Comparison of ENCODE assay signal across 35 cellular contexts in the genomic region with DNA sequence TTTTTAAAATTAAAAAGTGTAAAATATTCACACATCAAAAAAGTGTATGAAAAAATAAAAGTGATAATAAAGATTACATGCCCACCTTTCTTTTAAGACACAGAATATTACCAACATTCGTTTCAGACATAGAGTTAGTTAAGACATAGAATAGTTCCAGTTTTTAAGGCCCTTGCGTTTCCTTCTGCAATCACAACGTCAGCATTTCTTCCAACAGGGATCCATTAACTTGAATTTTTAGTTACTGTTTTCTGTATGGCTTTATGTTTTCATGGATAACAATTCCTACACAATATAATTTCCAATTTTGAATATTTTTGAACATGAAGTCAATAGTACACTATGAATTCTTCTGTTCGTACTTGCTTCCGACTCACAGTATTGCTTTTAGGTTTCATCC.
DNase-seq lines count a peak whose midpoint lies in the region; ATAC-seq, FAIRE-seq and TF ChIP-seq lines count a peak whose summit lies in the region.
"Had no signal": no experiment of that assay in that cellular context is flagged by ENCODE, and none has a peak within 500 bp of the region (broad histone marks: within the 10 kb centered on the region; RNA-seq: fewer than 3 reads in every experiment).

No MANE protein-coding gene starts in this region.

- no peak overlapping the region for H2BK20ac ChIP-seq in IMR-90 (ENCODE audit: low read depth, low read length)

- ATAC-seq in HepG2 (no peak), right lobe of liver (no peak), IMR-90 (ENCODE audit: low read depth) (no peak), K562 (no peak), GM19397 (IDR thresholded peaks at IDR 0.05; ENCODE audit: unreplicated experiment) (no peak)
- ATAC-seq: A549; CD8-positive, alpha-beta T cell had no signal

- no peak overlapping the region for H4K91ac ChIP-seq in IMR-90 (ENCODE audit: insufficient read depth, low read depth, low read length)

- peaks cover 12% of the 10 kb centered on the region for H3K4me1 Mint-ChIP-seq in astrocyte (ENCODE audit: low read depth, unreplicated experiment)
- H3K4me1 Mint-ChIP-seq: B cell; CD14-positive monocyte; CD4-positive, alpha-beta memory T cell; CD4-positive, CD25-positive, alpha-beta regulatory T cell; CD8-positive, alpha-beta memory T cell had no signal

- TF ChIP-seq CTCF in HepG2 (CRISPR knock-in tag; IDR thresholded peaks at IDR 0.05) = no peak
- TF ChIP-seq CTCF in right lobe of liver (IDR thresholded peaks at IDR 0.05) = no peak
- no peak for TF ChIP-seq CTCF in IMR-90 (conservative IDR thresholded peaks at IDR 0.05; ENCODE audit: low read depth, low read length)
- TF ChIP-seq CTCF in astrocyte (IDR thresholded peaks at IDR 0.05; ENCODE audit: insufficient read depth, low read depth, low read length) = no peak
- no peak for TF ChIP-seq CTCF in K562 (IDR thresholded peaks at IDR 0.05 in 2 of 3, conservative IDR thresholded peaks at IDR 0.05 in 1 of 3; ENCODE audit: insufficient read depth in 2 of 3, low read depth in 1 of 3, low read length in 3 of 3)

- no peak overlapping the region for H3K27ac Mint-ChIP-seq in astrocyte (ENCODE audit: unreplicated experiment)
- H3K27ac Mint-ChIP-seq: B cell; CD14-positive monocyte; CD4-positive, alpha-beta memory T cell; CD4-positive, alpha-beta T cell; CD4-positive, CD25-positive, alpha-beta regulatory T cell; CD8-positive, alpha-beta memory T cell; CD8-positive, alpha-beta T cell had no signal

- in situ Hi-C loops in HepG2 (cut with HindIII; ENCODE audit: extremely low pct_ligation_motif_present, low pct_unique_long_range_greater_than_20kb) = no loop called here
- in situ Hi-C loops in IMR-90 (cut with MboI; ENCODE audit: low sequenced_read_pairs) = no loop called here
- in situ Hi-C loops in K562 (cut with MboI) = no loop called here

- H2BK5ac ChIP-seq in IMR-90 (ENCODE audit: low read depth, low read length, poor library complexity, severe bottlenecking) = no peak overlapping the region

- H3K18ac ChIP-seq in IMR-90 (ENCODE audit: low read depth, low read length) = no peak overlapping the region

- POLR2A ChIA-PET in HepG2 (lab: Yijun Ruan, JAX) = no interaction called here
- POLR2A ChIA-PET in IMR-90 (lab: Charles Lee; ENCODE audit: unreplicated experiment) = no interaction called here
- POLR2A ChIA-PET in K562 (lab: Yijun Ruan, JAX) = no interaction called here

- no peak overlapping the region for H2AK5ac ChIP-seq in IMR-90 (ENCODE audit: low read depth, low read length)

- no peaks in the 10 kb centered on the region for H3K27me3 Mint-ChIP-seq in astrocyte (ENCODE audit: low read depth, unreplicated experiment)
- H3K27me3 Mint-ChIP-seq: B cell; CD4-positive, alpha-beta memory T cell; CD4-positive, alpha-beta T cell; CD4-positive, CD25-positive, alpha-beta regulatory T cell; CD8-positive, alpha-beta memory T cell had no signal

- H4K8ac ChIP-seq in IMR-90 (ENCODE audit: low read depth in 2 of 2, low read length in 2 of 2) = no peak overlapping the region

- H3K14ac ChIP-seq in IMR-90 (replicated peaks; ENCODE audit: low read depth, low read length) = no peak overlapping the region

- H3K79me2 ChIP-seq in HepG2 (ENCODE audit: insufficient read depth, low read length) (no peaks in the 10 kb centered on the region), astrocyte (ENCODE audit: insufficient read depth, low read length) (no peaks in the 10 kb centered on the region), K562 (ENCODE audit: control insufficient read depth, insufficient read depth, low read length) (no peaks in the 10 kb centered on the region)

- no peak overlapping the region for H3K27ac ChIP-seq in HepG2 (ENCODE audit: extremely low read length, insufficient read depth, low read length)
- no peak overlapping the region for H3K27ac ChIP-seq in right lobe of liver
- H3K27ac ChIP-seq in IMR-90 (ENCODE audit: insufficient read depth, low read length) = no peak overlapping the region
- no peak overlapping the region for H3K27ac ChIP-seq in astrocyte (ENCODE audit: low read depth, low read length)
- H3K27ac ChIP-seq in K562 (ENCODE audit: extremely low read depth, low read depth, low read length) = no peak overlapping the region
- H3K27ac ChIP-seq: 22Rv1; A549; BLaER1; BLaER1 treated with 17β-estradiol and CSF1 and Interleukin-3, amounts not matched to agents 10 nM and 100 nM; C4-2B had no signal

- H3K4me3 Mint-ChIP-seq in astrocyte (ENCODE audit: unreplicated experiment) = no peak overlapping the region
- H3K4me3 Mint-ChIP-seq: B cell; CD14-positive monocyte; CD4-positive, alpha-beta memory T cell; CD4-positive, alpha-beta T cell; CD4-positive, CD25-positive, alpha-beta regulatory T cell; CD8-positive, alpha-beta memory T cell; CD8-positive, alpha-beta T cell had no signal

- H4K20me1 ChIP-seq in HepG2 (ENCODE audit: insufficient read depth, low read length) = no peaks in the 10 kb centered on the region
- no peaks in the 10 kb centered on the region for H4K20me1 ChIP-seq in IMR-90 (ENCODE audit: insufficient read depth, low read length)
- H4K20me1 ChIP-seq in astrocyte (ENCODE audit: insufficient read depth, low read length) = no peaks in the 10 kb centered on the region
- H4K20me1 ChIP-seq in K562 (replicated peaks; ENCODE audit: control insufficient read depth, insufficient read depth, low read length) = no peaks in the 10 kb centered on the region
- H4K20me1 ChIP-seq: BLaER1; BLaER1 treated with 17β-estradiol and CSF1 and Interleukin-3, amounts not matched to agents 10 nM and 100 nM had no signal

- no peak for DNase-seq in HepG2 (ENCODE audit: low spot score)
- DNase-seq in right lobe of liver = no peak
- no peak for DNase-seq in IMR-90
- DNase-seq in astrocyte (ENCODE audit: low read depth) = no peak
- DNase-seq in K562 (ENCODE audit: extremely low read depth in 1 of 4, low spot score in 3 of 4) = no peak
- DNase-seq in NCI-H2107 (lab: John Stamatoyannopoulos, UW) = no peak
- no peak for DNase-seq in AG08396 (ENCODE audit: low spot score)
- DNase-seq: 8988T; ACHN; AML-193; BE2C; Caco-2; Calu3; CD4-positive, alpha-beta memory T cell; CD4-positive, alpha-beta T cell; CD4-positive, CD25-positive, alpha-beta regulatory T cell; CD8-positive, alpha-beta memory T cell; CD8-positive, alpha-beta T cell; COR-L47; DMS 273 treated with DMSO at 0.1 percent for 48 hours; DMS153; DMS53; DMS79; DMS79 treated with DMSO at 0.1 percent for 48 hours; DND-41; EL had no signal

- H3K9me3 ChIP-seq in HepG2 (ENCODE audit: low read length) = no peaks in the 10 kb centered on the region
- no peaks in the 10 kb centered on the region for H3K9me3 ChIP-seq in right lobe of liver
- no peaks in the 10 kb centered on the region for H3K9me3 ChIP-seq in IMR-90 (ENCODE audit: control insufficient read depth, insufficient read depth, low read length)
- no peaks in the 10 kb centered on the region for H3K9me3 ChIP-seq in astrocyte (ENCODE audit: insufficient read depth, low read depth, low read length)
- H3K9me3 ChIP-seq in K562 (replicated peaks; ENCODE audit: control insufficient read depth, insufficient read depth, low read depth, low read length) = no peaks in the 10 kb centered on the region; the same call in 1 of the 2 replicates
- H3K9me3 ChIP-seq: A549; BE2C; BLaER1; BLaER1 treated with 17β-estradiol and CSF1 and Interleukin-3, amounts not matched to agents 10 nM and 100 nM; Caco-2 had no signal

- H3K9me1 ChIP-seq in IMR-90 (ENCODE audit: insufficient read depth, low read length) (no peaks in the 10 kb centered on the region), K562 (ENCODE audit: control insufficient read depth, insufficient read depth, low read length) (no peaks in the 10 kb centered on the region)

- dilution Hi-C loops in IMR-90 (cut with HindIII; ENCODE audit: low sequenced_read_pairs, unreplicated experiment) = no loop called here

- TF ChIP-seq POLR2A in HepG2 (IDR thresholded peaks at IDR 0.05; ENCODE audit: insufficient read depth in 1 of 2, low read depth in 2 of 2, low read length in 2 of 2) (no peak), right lobe of liver (IDR thresholded peaks at IDR 0.05) (no peak), IMR-90 (IDR thresholded peaks at IDR 0.05; ENCODE audit: low read depth, low read length) (no peak), K562 (conservative IDR thresholded peaks at IDR 0.05) (no peak)

- no peak overlapping the region for H3K4me3 ChIP-seq in HepG2 (replicated peaks in 1 of 3; ENCODE audit: insufficient read depth in 1 of 3, low read depth in 2 of 3, low read length in 3 of 3)
- H3K4me3 ChIP-seq in right lobe of liver = no peak overlapping the region
- no peak overlapping the region for H3K4me3 ChIP-seq in IMR-90 (ENCODE audit: insufficient read depth, low read depth, low read length)
- no peak overlapping the region for H3K4me3 ChIP-seq in astrocyte (ENCODE audit: insufficient read depth, low read depth, low read length)
- no peak overlapping the region for H3K4me3 ChIP-seq in K562
- H3K4me3 ChIP-seq: A549; BLaER1; BLaER1 treated with 17β-estradiol and CSF1 and Interleukin-3, amounts not matched to agents 10 nM and 100 nM had no signal

- no peak overlapping the region for H2AK9ac ChIP-seq in IMR-90 (replicated peaks; ENCODE audit: low read depth, low read length, poor library complexity)

- TF ChIP-seq RAD21 in HepG2 (CRISPR knock-in tag; IDR thresholded peaks at IDR 0.05) (no peak), IMR-90 (IDR thresholded peaks at IDR 0.05; ENCODE audit: low read length) (no peak), K562 (CRISPR knock-in tag; conservative IDR thresholded peaks at IDR 0.05 in 1 of 2, IDR thresholded peaks at IDR 0.05 in 1 of 2) (no peak)

- H3K36me3 Mint-ChIP-seq in astrocyte (ENCODE audit: low read depth, unreplicated experiment) = no peaks in the 10 kb centered on the region
- H3K36me3 Mint-ChIP-seq: CD14-positive monocyte; CD4-positive, alpha-beta memory T cell; CD4-positive, CD25-positive, alpha-beta regulatory T cell; CD8-positive, alpha-beta memory T cell; CD8-positive, alpha-beta T cell had no signal

- no peak overlapping the region for H3K23ac ChIP-seq in IMR-90 (ENCODE audit: low read depth, low read length)

- H2BK15ac ChIP-seq in IMR-90 (ENCODE audit: low read depth, low read length) = no peak overlapping the region

- H3K4me1 ChIP-seq in HepG2 (ENCODE audit: insufficient read depth, low read length) (no peaks in the 10 kb centered on the region), right lobe of liver (no peaks in the 10 kb centered on the region), IMR-90 (ENCODE audit: control insufficient read depth, insufficient read depth, low read length) (no peaks in the 10 kb centered on the region), astrocyte (ENCODE audit: insufficient read depth, low read length) (no peaks in the 10 kb centered on the region), K562 (replicated peaks in 1 of 2; ENCODE audit: control insufficient read depth in 2 of 2, insufficient read depth in 2 of 2, low read length in 2 of 2) (no peaks in the 10 kb centered on the region)
- H3K4me1 ChIP-seq: A549, BE2C, Caco-2 had no signal

- no peak overlapping the region for H3K9ac ChIP-seq in HepG2 (ENCODE audit: insufficient read depth, low read depth, low read length)
- H3K9ac ChIP-seq in IMR-90 (ENCODE audit: low read depth, low read length) = no peak overlapping the region
- no peak overlapping the region for H3K9ac ChIP-seq in astrocyte (ENCODE audit: low read length)
- H3K9ac ChIP-seq in K562 (ENCODE audit: insufficient read depth in 1 of 2, low read depth in 2 of 2, low read length in 2 of 2) = no peak overlapping the region
- H3K9ac ChIP-seq: BLaER1; BLaER1 treated with 17β-estradiol and CSF1 and Interleukin-3, amounts not matched to agents 10 nM and 100 nM had no signal

- H3K4ac ChIP-seq in IMR-90 (ENCODE audit: low read depth, low read length) = no peak overlapping the region

- no peak overlapping the region for H2AFZ ChIP-seq in HepG2 (ENCODE audit: low read length)
- H2AFZ ChIP-seq in IMR-90 (replicated peaks; ENCODE audit: low read length, poor library complexity) = no peak overlapping the region
- H2AFZ ChIP-seq in astrocyte (ENCODE audit: low read depth, low read length) = no peak overlapping the region
- H2AFZ ChIP-seq in K562 (ENCODE audit: low read depth, low read length) = no peak overlapping the region

- FAIRE-seq in HepG2 (lab: Jason Lieb, UNC) (no peak), astrocyte (lab: Jason Lieb, UNC) (peak; percentile 63), K562 (lab: Jason Lieb, UNC) (no peak)
- FAIRE-seq: A549, D721Med had no signal

- H4K5ac ChIP-seq in IMR-90 (ENCODE audit: low read depth, low read length) = no peak overlapping the region

- H3K4me2 ChIP-seq in HepG2 (ENCODE audit: low read depth, low read length) (no peak overlapping the region), IMR-90 (ENCODE audit: low read depth, low read length) (no peak overlapping the region), astrocyte (ENCODE audit: low read length) (no peak overlapping the region), K562 (ENCODE audit: insufficient read depth, low read length) (no peak overlapping the region)
- H3K4me2 ChIP-seq: A549; BLaER1; BLaER1 treated with 17β-estradiol and CSF1 and Interleukin-3, amounts not matched to agents 10 nM and 100 nM had no signal

- H3K79me1 ChIP-seq in IMR-90 (ENCODE audit: low read depth in 1 of 2, low read length in 2 of 2) = no peaks in the 10 kb centered on the region

- TF ChIP-seq EP300 in HepG2 (IDR thresholded peaks at IDR 0.05; ENCODE audit: low read depth in 2 of 2, low read length in 2 of 2) (no peak), HepG2 (CRISPR knock-in tag; IDR thresholded peaks at IDR 0.05; ENCODE audit: borderline replicate concordance) (no peak), K562 (IDR thresholded peaks at IDR 0.05; ENCODE audit: low read length) (no peak)

- BruUV-seq in HepG2 (replicated peaks; lab: Mats Ljungman, UMichigan) (no TSS peak), IMR-90 (replicated peaks; lab: Mats Ljungman, UMichigan) (no TSS peak), K562 (replicated peaks; lab: Mats Ljungman, UMichigan) (no TSS peak)

- 23% methylated on average over 5 of the region's 5 CpGs for WGBS in HepG2 (ENCODE audit: low lambda C conversion rate)
- whole genome bisulfite sequencing in right lobe of liver (ENCODE audit: insufficient coverage, low coverage, low lambda C conversion rate, missing lambda C conversion rate) = 55% methylated on average over 5 of the region's 5 CpGs
- no CpG with 5 or more reads among the region's 5 CpGs for WGBS in IMR-90 (ENCODE audit: extremely low coverage in 2 of 2, insufficient read length in 1 of 2), 2 experiments
- 5% methylated on average over 5 of the region's 5 CpGs for WGBS in K562 (ENCODE audit: insufficient coverage, low coverage, missing lambda C conversion rate)

- CTCF ChIA-PET in HepG2 (lab: Yijun Ruan, JAX; ENCODE audit: low intra/inter-chr PET ratio, low total read pairs) (no interaction called here), IMR-90 (lab: Yijun Ruan, JAX) (no interaction called here), K562 (lab: Yijun Ruan, JAX; ENCODE audit: low intra/inter-chr PET ratio) (no interaction called here)

- peaks cover 1% of the 10 kb centered on the region for H3K9me3 Mint-ChIP-seq in astrocyte (ENCODE audit: unreplicated experiment)

- H3K27me3 ChIP-seq in HepG2 (ENCODE audit: control insufficient read depth in 1 of 2, insufficient read depth in 2 of 2, low read length in 2 of 2) = no peaks in the 10 kb centered on the region
- H3K27me3 ChIP-seq in right lobe of liver = no peaks in the 10 kb centered on the region
- no peaks in the 10 kb centered on the region for H3K27me3 ChIP-seq in IMR-90 (ENCODE audit: control insufficient read depth, insufficient read depth, low read length)
- H3K27me3 ChIP-seq in astrocyte (ENCODE audit: insufficient read depth, low read length) = no peaks in the 10 kb centered on the region
- H3K27me3 ChIP-seq in K562 (ENCODE audit: control insufficient read depth in 2 of 2, insufficient read depth in 2 of 2, low read length in 2 of 2) = no peaks in the 10 kb centered on the region
- H3K27me3 ChIP-seq: BE2C; BLaER1; BLaER1 treated with 17β-estradiol and CSF1 and Interleukin-3, amounts not matched to agents 10 nM and 100 nM had no signal

- no peak overlapping the region for H2BK120ac ChIP-seq in IMR-90 (ENCODE audit: low read depth, low read length)

- H3K36me3 ChIP-seq in HepG2 (replicated peaks in 1 of 2; ENCODE audit: control insufficient read depth in 1 of 2, insufficient read depth in 2 of 2, low read length in 2 of 2) (no peaks in the 10 kb centered on the region), right lobe of liver (no peaks in the 10 kb centered on the region), IMR-90 (ENCODE audit: control insufficient read depth, insufficient read depth, low read length) (no peaks in the 10 kb centered on the region), astrocyte (ENCODE audit: insufficient read depth, low read length) (no peaks in the 10 kb centered on the region), K562 (ENCODE audit: control insufficient read depth, insufficient read depth, low read length) (no peaks in the 10 kb centered on the region)
- H3K36me3 ChIP-seq: BE2C; BLaER1; BLaER1 treated with 17β-estradiol and CSF1 and Interleukin-3, amounts not matched to agents 10 nM and 100 nM had no signal

- no peak overlapping the region for H3K56ac ChIP-seq in IMR-90 (ENCODE audit: extremely low read depth, insufficient read depth, low read length)

- intact Hi-C loops in HepG2 (cut with micrococcal nuclease; ENCODE audit: unreplicated experiment) (no loop called here), right lobe of liver (cut with DNase I) (no loop called here), IMR-90 (cut with micrococcal nuclease) (no loop called here), K562 (cut with micrococcal nuclease) (no loop called here)

Comparison
In these comparisons a context has a peak if more than half of its experiments do, and no peak if none do; other contexts are left out.
1. Of the 241 proteins assayed by ChIP-seq in both HepG2 and K562: peak only in HepG2: MAFF; only in K562: none; in both: none; in neither: 239; mixed calls (peak in some experiments, not most) for 1.